ENCODE assay signal across 21 cellular contexts in the genomic region with DNA sequence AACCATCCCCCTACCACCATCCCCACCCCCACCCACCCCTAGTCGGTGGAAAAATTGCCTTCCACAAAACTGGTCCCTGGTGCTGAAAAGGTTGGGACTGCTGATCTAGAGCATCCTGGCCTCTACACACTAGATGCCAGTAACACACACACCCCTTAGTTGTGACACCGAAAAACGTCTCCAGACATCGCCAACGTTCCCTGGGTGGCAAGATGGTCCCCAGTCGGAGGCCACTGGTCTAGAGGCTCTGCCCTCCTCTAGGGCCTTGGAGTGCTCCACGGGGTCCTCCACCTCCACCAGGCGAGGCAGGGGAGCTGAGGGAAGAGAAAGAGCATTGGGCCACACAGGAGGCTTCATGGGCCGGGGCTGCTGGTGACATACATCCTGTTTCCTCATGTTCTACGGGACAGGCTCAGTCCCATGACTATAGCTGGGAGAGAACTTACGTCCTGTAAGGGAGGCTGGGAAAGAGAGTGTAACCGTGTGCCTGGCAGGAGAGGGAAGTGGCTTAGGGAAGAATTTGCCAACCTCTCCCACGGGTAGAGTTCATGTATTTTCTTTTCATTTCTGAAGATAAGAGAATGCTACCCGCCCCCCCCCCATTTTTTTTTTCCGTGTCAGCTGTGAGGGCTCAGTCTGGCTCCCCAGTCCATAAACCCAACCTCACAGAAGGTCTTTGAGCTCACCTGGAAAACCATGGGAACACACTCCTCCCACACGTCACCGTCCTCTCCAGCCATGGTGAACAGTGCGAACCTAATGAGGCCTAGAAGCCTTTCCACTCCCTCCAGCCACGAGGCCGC.
"Had no signal": no experiment of that assay in that cellular context is flagged by ENCODE, and none has a peak within 500 bp of the region (broad histone marks: within the 10 kb centered on the region; RNA-seq: fewer than 3 reads in every experiment).

No MANE protein-coding gene starts in this region.

- DNase-seq: colonic mucosa; effector memory CD4-positive, alpha-beta T cell; erythroblast; head of caudate nucleus; left lung; natural killer cell; occipital lobe; ovary; psoas muscle; right cardiac atrium; spleen; stimulated activated CD4-positive, alpha-beta T cell treated with anti-CD3 and anti-CD28 coated beads, Interleukin-4, amount 100 ng/mL, for 4 hours; stimulated activated naive CD8-positive, alpha-beta T cell treated with anti-CD3 and anti-CD28 coated beads, Interleukin-15, Interleukin-2, amounts not matched to agents 100 U/mL and 50 U/mL, for 24 hours; substantia nigra; testis; tibial artery had no signal

- H3K9me3 Mint-ChIP-seq: central memory CD8-positive, alpha-beta T cell; dendritic cell treated with granulocyte-macrophage colony-stimulating factor and Interleukin-4, amounts not matched to agents 40 ng/mL and 50 ng/mL, for 4 days; natural killer cell; stimulated activated memory B cell treated with anti-CD40 and anti-IgM and Interleukin-4, amounts not matched to agents 10 μg/mL and 1 μg/mL and 100 μg/mL, for 72 hours had no signal

- H3K27ac ChIP-seq: colonic mucosa, left lung, ovary, psoas muscle, skin epidermis, spleen, testis, tibial artery, upper lobe of left lung had no signal

- H3K36me3 Mint-ChIP-seq: natural killer cell; stimulated activated memory B cell treated with anti-CD40 and anti-IgM and Interleukin-4, amounts not matched to agents 10 μg/mL and 1 μg/mL and 100 μg/mL, for 72 hours had no signal

- H3K4me3 ChIP-seq: colonic mucosa, left lung, ovary, psoas muscle, skin epidermis, spleen, testis, tibial artery, upper lobe of left lung had no signal

- H3K4me1 ChIP-seq: colonic mucosa, left lung, psoas muscle, tibial artery, upper lobe of left lung had no signal

- H3K36me3 ChIP-seq: colonic mucosa, left lung, ovary, spleen, tibial artery, upper lobe of left lung had no signal

- H3K27ac Mint-ChIP-seq: dendritic cell treated with granulocyte-macrophage colony-stimulating factor and Interleukin-4, amounts not matched to agents 40 ng/mL and 50 ng/mL, for 4 days; natural killer cell; stimulated activated memory B cell treated with anti-CD40 and anti-IgM and Interleukin-4, amounts not matched to agents 10 μg/mL and 1 μg/mL and 100 μg/mL, for 72 hours had no signal

- ATAC-seq: left lung; natural killer cell; psoas muscle; right cardiac atrium; stimulated activated memory B cell treated with anti-CD40 and anti-IgM and Interleukin-4, amounts not matched to agents 10 μg/mL and 1 μg/mL and 100 μg/mL, for 72 hours; stimulated activated naive CD8-positive, alpha-beta T cell treated with anti-CD3 and anti-CD28 coated beads, Interleukin-15, Interleukin-2, amounts not matched to agents 100 U/mL and 50 U/mL, for 24 hours had no signal

- H3K4me1 Mint-ChIP-seq: central memory CD8-positive, alpha-beta T cell; natural killer cell; stimulated activated memory B cell treated with anti-CD40 and anti-IgM and Interleukin-4, amounts not matched to agents 10 μg/mL and 1 μg/mL and 100 μg/mL, for 72 hours had no signal

- H3K4me3 Mint-ChIP-seq: central memory CD8-positive, alpha-beta T cell; dendritic cell treated with granulocyte-macrophage colony-stimulating factor and Interleukin-4, amounts not matched to agents 40 ng/mL and 50 ng/mL, for 4 days; natural killer cell; stimulated activated memory B cell treated with anti-CD40 and anti-IgM and Interleukin-4, amounts not matched to agents 10 μg/mL and 1 μg/mL and 100 μg/mL, for 72 hours had no signal

- H3K9me3 ChIP-seq: colonic mucosa, left lung, ovary, psoas muscle, spleen, testis, tibial artery, upper lobe of left lung had no signal

- H3K27me3 ChIP-seq: colonic mucosa, left lung, ovary, testis, upper lobe of left lung had no signal

- H3K27me3 Mint-ChIP-seq: dendritic cell treated with granulocyte-macrophage colony-stimulating factor and Interleukin-4, amounts not matched to agents 40 ng/mL and 50 ng/mL, for 4 days had no signal
